Comparison of ENCODE assay signal across 4 cellular contexts in the genomic region with DNA sequence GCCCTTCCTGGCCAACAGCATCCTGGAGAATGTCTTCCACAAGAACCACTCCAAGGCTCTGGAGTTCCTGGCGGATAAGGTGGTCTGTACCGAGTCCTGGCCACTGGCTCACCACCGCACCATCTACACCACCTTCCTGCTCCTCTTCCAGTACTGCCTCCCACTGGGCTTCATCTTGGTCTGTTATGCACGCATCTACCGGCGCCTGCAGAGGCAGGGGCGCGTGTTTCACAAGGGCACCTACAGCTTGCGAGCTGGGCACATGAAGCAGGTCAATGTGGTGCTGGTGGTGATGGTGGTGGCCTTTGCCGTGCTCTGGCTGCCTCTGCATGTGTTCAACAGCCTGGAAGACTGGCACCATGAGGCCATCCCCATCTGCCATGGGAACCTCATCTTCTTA. TPM values are rescaled to one million over a fixed set of nuclear protein-coding genes. Genes with fewer than 3 reads are reported as not detected.
"Had no signal": no experiment of that assay in that cellular context is flagged by ENCODE, and none has a peak within 500 bp of the region (broad histone marks: within the 10 kb centered on the region; RNA-seq: fewer than 3 reads in every experiment).

No MANE protein-coding gene starts in this region.

RNA-seq across cellular contexts. Expression of a gene that starts 4.0 kb away (rescaled TPM):
- total RNA-seq: GM23338, H1, HT-29, K562 had no signal
- polyA plus RNA-seq: GM23338, K562 had no signal
